ENCODE assay signal across 31 cellular contexts in genomic region chr18:60172030-60172429, GRCh38.
"Had no signal": no experiment of that assay in that cellular context is flagged by ENCODE, and none has a peak within 500 bp of the region (broad histone marks: within the 10 kb centered on the region; RNA-seq: fewer than 3 reads in every experiment).

No MANE protein-coding gene starts in this region.

- H3K4me1 ChIP-seq: ascending aorta had no signal

- H3K27ac ChIP-seq: ascending aorta, cardiac muscle cell, VCaP had no signal

- H3K36me3 ChIP-seq: ascending aorta, cardiac muscle cell had no signal

- DNase-seq: activated B cell treated with CpG ODN at 0.5 μM for 24 hours; activated CD4-positive, alpha-beta memory T cell treated with anti-CD3 and anti-CD28 coated beads for 36 hours; activated CD4-positive, alpha-beta T cell treated with anti-CD3 and anti-CD28 coated beads for 4 hours; activated CD4-positive, alpha-beta T cell treated with anti-CD3 and anti-CD28 coated beads, Interleukin-2, amount 10 ng/mL, durations not matched to agents 24 days and 14 days; activated CD4-positive, alpha-beta T cell treated with anti-CD3 and anti-CD28 coated beads, Interleukin-2, amount 50 U/mL, for 1 hour; activated CD4-positive, alpha-beta T cell treated with anti-CD3 and anti-CD28 coated beads, Interleukin-2, amount 50 U/mL, for 4 hours; activated CD4-positive, CD25-positive, alpha-beta regulatory T cell treated with anti-CD3 and anti-CD28 coated beads, Interleukin-2, amount 50 U/mL, for 72 hours; activated CD8-positive, alpha-beta memory T cell treated with anti-CD3 and anti-CD28 coated beads, Interleukin-2, amount 50 U/mL, for 4 hours; activated CD8-positive, alpha-beta T cell treated with anti-CD3 and anti-CD28 coated beads for 36 hours; activated effector memory CD4-positive, alpha-beta T cell treated with anti-CD3 and anti-CD28 coated beads, Interleukin-2, amount 50 U/mL, for 16 hours; activated gamma-delta T cell treated with Interleukin-2 at 50 U/mL for 16 hours; activated naive CD4-positive, alpha-beta T cell; activated naive CD4-positive, alpha-beta T cell treated with anti-CD3 and anti-CD28 coated beads for 36 hours; activated naive CD4-positive, alpha-beta T cell treated with anti-CD3 and anti-CD28 coated beads, Interleukin-2, amount 50 U/mL, for 16 hours; activated naive CD8-positive, alpha-beta T cell treated with anti-CD3 and anti-CD28 coated beads for 36 hours; activated T-cell treated with anti-CD3 and anti-CD28 coated beads for 4 hours; activated T-cell treated with anti-CD3 and anti-CD28 coated beads, Interleukin-2, amount 50 U/mL, for 1 hour; activated T-cell treated with anti-CD3 and anti-CD28 coated beads, Interleukin-2, amount 50 U/mL, for 4 hours; activated T-cell treated with anti-CD3 and anti-CD28 coated beads, Interleukin-2, amount 50 U/mL, for 72 hours; amygdala; anterior cingulate cortex; caudate nucleus; cerebellar nuclear complex; T-helper 1 cell; T-helper 2 cell; T-helper 9 cell had no signal

- H3K27me3 ChIP-seq: ascending aorta, cardiac muscle cell had no signal

- ATAC-seq: activated CD8-positive, alpha-beta T cell treated with anti-CD3 and anti-CD28 coated beads for 36 hours; activated naive CD4-positive, alpha-beta T cell treated with anti-CD3 and anti-CD28 coated beads, Interleukin-2, amount 50 U/mL, for 72 hours; activated T-cell treated with anti-CD3 and anti-CD28 coated beads, Interleukin-2, amount 50 U/mL, for 4 hours; activated T-cell treated with anti-CD3 and anti-CD28 coated beads, Interleukin-2, amount 50 U/mL, for 72 hours; activated T-helper 17 cell treated with anti-CD3 and anti-CD28 coated beads, Interleukin-2, amount 50 U/mL, for 72 hours had no signal

- H3K9me3 ChIP-seq: ascending aorta had no signal

- H3K4me3 ChIP-seq: ascending aorta, cardiac muscle cell had no signal
